In genomic region chr2:52193804-52194203, GRCh38 we compare ENCODE assay signal across 33 cellular contexts.
"Had no signal": no experiment of that assay in that cellular context is flagged by ENCODE, and none has a peak within 500 bp of the region (broad histone marks: within the 10 kb centered on the region; RNA-seq: fewer than 3 reads in every experiment).

No MANE protein-coding gene starts in this region.

- H3K36me3 Mint-ChIP-seq: activated naive CD8-positive, alpha-beta T cell had no signal

- H3K4me1 ChIP-seq: esophagus muscularis mucosa, foreskin keratinocyte, gastrocnemius medialis, heart left ventricle had no signal

- ATAC-seq: activated CD4-positive, CD25-positive, alpha-beta regulatory T cell treated with anti-CD3 and anti-CD28 coated beads, Interleukin-2, amount 50 U/mL, for 24 hours; activated CD8-positive, alpha-beta T cell treated with anti-CD3 and anti-CD28 coated beads for 36 hours; activated T-cell treated with anti-CD3 and anti-CD28 coated beads, Interleukin-2, amount 50 U/mL, for 4 hours; activated T-helper 17 cell treated with anti-CD3 and anti-CD28 coated beads, Interleukin-2, amount 50 U/mL, for 72 hours; foreskin keratinocyte; gastrocnemius medialis; heart left ventricle; T-helper 17 cell had no signal

- H3K36me3 ChIP-seq: brain microvascular endothelial cell, esophagus muscularis mucosa, gastrocnemius medialis, heart left ventricle, WERI-Rb-1 had no signal

- DNase-seq: activated B cell treated with CpG ODN at 0.5 μM for 24 hours; activated CD4-positive, alpha-beta T cell treated with anti-CD3 and anti-CD28 coated beads for 48 hours; activated CD4-positive, alpha-beta T cell treated with anti-CD3 and anti-CD28 coated beads, Interleukin-2, amount 50 U/mL, for 1 hour; activated CD4-positive, alpha-beta T cell treated with anti-CD3 and anti-CD28 coated beads, Interleukin-2, amount 50 U/mL, for 48 hours; activated CD8-positive, alpha-beta memory T cell treated with anti-CD3 and anti-CD28 coated beads for 24 hours; activated CD8-positive, alpha-beta T cell treated with anti-CD3 and anti-CD28 coated beads for 36 hours; activated effector memory CD4-positive, alpha-beta T cell treated with Interleukin-2 at 50 U/mL for 16 hours; activated gamma-delta T cell treated with Interleukin-2 at 50 U/mL for 16 hours; activated naive CD4-positive, alpha-beta T cell treated with anti-CD3 and anti-CD28 coated beads, Interleukin-2, amount 50 U/mL, for 16 hours; activated naive CD4-positive, alpha-beta T cell treated with Interleukin-2 at 50 U/mL for 16 hours; activated T-cell treated with anti-CD3 and anti-CD28 coated beads, Interleukin-2, amount 50 U/mL, for 4 hours; amniotic stem cell; anterior cingulate cortex; brain microvascular endothelial cell; dorsolateral prefrontal cortex; effector memory CD4-positive, alpha-beta T cell; endodermal cell; erythroblast; foreskin keratinocyte; gastrocnemius medialis; glutamatergic neuron; heart left ventricle; T-helper 17 cell; T1000; WERI-Rb-1 had no signal

- H3K27ac Mint-ChIP-seq: activated B cell treated with CpG ODN at 0.5 μM for 24 hours; activated CD8-positive, alpha-beta T cell treated with anti-CD3 and anti-CD28 coated beads for 36 hours; activated naive CD8-positive, alpha-beta T cell; activated T-helper 17 cell treated with anti-CD3 and anti-CD28 coated beads, Interleukin-2, amount 50 U/mL, for 72 hours; dendritic cell treated with granulocyte-macrophage colony-stimulating factor and Interleukin-4, amounts not matched to agents 40 ng/mL and 50 ng/mL, for 4 days; endodermal cell; T-helper 17 cell; T-helper 2 cell treated with Interferon-gamma antibody and Interleukin-4, amounts not matched to agents 5 μg/mL and 100 μg/mL, for 36 hours had no signal

- H3K9me3 Mint-ChIP-seq: activated B cell treated with CpG ODN at 0.5 μM for 24 hours; activated T-helper 17 cell treated with anti-CD3 and anti-CD28 coated beads, Interleukin-2, amount 50 U/mL, for 72 hours; endodermal cell had no signal

- H3K27me3 ChIP-seq: brain microvascular endothelial cell, dorsolateral prefrontal cortex, esophagus muscularis mucosa, foreskin keratinocyte, gastrocnemius medialis, heart left ventricle had no signal

- H3K4me3 ChIP-seq: coronary artery, dorsolateral prefrontal cortex, esophagus muscularis mucosa, gastrocnemius medialis, heart left ventricle had no signal

- H3K9me3 ChIP-seq: esophagus muscularis mucosa, gastrocnemius medialis, heart left ventricle had no signal

- H3K27me3 Mint-ChIP-seq: activated B cell treated with CpG ODN at 0.5 μM for 24 hours; activated CD8-positive, alpha-beta T cell treated with anti-CD3 and anti-CD28 coated beads for 36 hours; activated naive CD8-positive, alpha-beta T cell; activated T-helper 17 cell treated with anti-CD3 and anti-CD28 coated beads, Interleukin-2, amount 50 U/mL, for 72 hours; central memory CD8-positive, alpha-beta T cell; dendritic cell treated with granulocyte-macrophage colony-stimulating factor and Interleukin-4, amounts not matched to agents 40 ng/mL and 50 ng/mL, for 4 days; T-helper 17 cell had no signal

- H3K4me3 Mint-ChIP-seq: activated B cell treated with CpG ODN at 0.5 μM for 24 hours; activated CD8-positive, alpha-beta T cell treated with anti-CD3 and anti-CD28 coated beads for 36 hours; activated naive CD8-positive, alpha-beta T cell; activated T-cell treated with anti-CD3 and anti-CD28 coated beads, Interleukin-2, amount 50 U/mL, for 4 hours; activated T-helper 17 cell treated with anti-CD3 and anti-CD28 coated beads, Interleukin-2, amount 50 U/mL, for 72 hours; central memory CD8-positive, alpha-beta T cell; dendritic cell treated with granulocyte-macrophage colony-stimulating factor and Interleukin-4, amounts not matched to agents 40 ng/mL and 50 ng/mL, for 4 days; endodermal cell; T-helper 17 cell; T-helper 2 cell treated with Interferon-gamma antibody and Interleukin-4, amounts not matched to agents 5 μg/mL and 100 μg/mL, for 36 hours had no signal

- H3K27ac ChIP-seq: brain microvascular endothelial cell, coronary artery, dorsolateral prefrontal cortex, esophagus muscularis mucosa, foreskin keratinocyte, gastrocnemius medialis, heart left ventricle, WERI-Rb-1 had no signal

- H3K4me1 Mint-ChIP-seq: activated B cell treated with CpG ODN at 0.5 μM for 24 hours; activated T-helper 17 cell treated with anti-CD3 and anti-CD28 coated beads, Interleukin-2, amount 50 U/mL, for 72 hours; central memory CD8-positive, alpha-beta T cell; T-helper 17 cell had no signal
